8 cellular contexts compared by ENCODE assay signal in genomic region chr3:19348929-19349564, GRCh38.
DNase-seq lines count a peak whose midpoint lies in the region; ATAC-seq and TF ChIP-seq lines count a peak whose summit lies in the region.

No MANE protein-coding gene starts in this region.

- no peak overlapping the region for H3K27ac Mint-ChIP-seq in activated CD4-positive, alpha-beta T cell treated with anti-CD3 and anti-CD28 coated beads for 36 hours
- peak overlapping the region; percentile 84 to 98 (median 84) for H3K27ac Mint-ChIP-seq in IgD-negative memory B cell

- peak; percentile 73 for ATAC-seq in activated CD4-positive, alpha-beta T cell treated with anti-CD3 and anti-CD28 coated beads for 36 hours
- peak; percentile 75 for ATAC-seq in GM21529 (IDR thresholded peaks at IDR 0.05; ENCODE audit: unreplicated experiment)

- no peaks in the 10 kb centered on the region for H3K27me3 ChIP-seq in liver (ENCODE audit: control insufficient read depth in 4 of 4, insufficient read depth in 4 of 4, low read length in 3 of 4)

- WGBS in liver: 8% methylated on average over 5 of the region's 5 CpGs

- in situ Hi-C loops in astrocyte of the cerebellum (cut with HindIII; ENCODE audit: low sequenced_read_pairs): no loop called here

- no peaks in the 10 kb centered on the region for H3K36me3 ChIP-seq in liver (ENCODE audit: control insufficient read depth in 4 of 4, insufficient read depth in 3 of 4, low read depth in 1 of 4, low read length in 3 of 4)

- H3K4me1 ChIP-seq in liver (ENCODE audit: control insufficient read depth in 4 of 4, insufficient read depth in 4 of 4, low read length in 3 of 4): no peaks in the 10 kb centered on the region

- no peak overlapping the region for H3K27ac ChIP-seq in liver (ENCODE audit: low read depth in 1 of 2, low read length in 2 of 2)

- H3K36me3 Mint-ChIP-seq in activated CD4-positive, alpha-beta T cell treated with anti-CD3 and anti-CD28 coated beads for 36 hours (ENCODE audit: low read depth): no peaks in the 10 kb centered on the region
- H3K36me3 Mint-ChIP-seq in IgD-negative memory B cell: peaks cover 8% of the 10 kb centered on the region

- TF ChIP-seq CTCF in astrocyte of the cerebellum (IDR thresholded peaks at IDR 0.05; ENCODE audit: low read depth, low read length, missing control alignments) (peak; percentile 72), liver (IDR thresholded peaks at IDR 0.05; ENCODE audit: low read depth, low read length, missing input control) (peak; percentile 52)

- intact Hi-C loops in activated CD4-positive, alpha-beta T cell treated with anti-CD3 and anti-CD28 coated beads for 36 hours (cut with DNase I, micrococcal nuclease): loop anchor here (1.0 to 10.0 kb wide), 3 partner anchors 194 to 517 kb away; no protein-coding TSS in a partner anchor

- POLR2A ChIA-PET in activated CD4-positive, alpha-beta T cell treated with anti-CD3 and anti-CD28 coated beads for 36 hours (lab: Charles Lee): interaction anchor here (0.5 kb wide), 1 partner anchor 227 kb away, joined by 3 read pairs; no protein-coding TSS in a partner anchor

- H3K27me3 Mint-ChIP-seq in activated CD4-positive, alpha-beta T cell treated with anti-CD3 and anti-CD28 coated beads for 36 hours: peaks cover 2% of the 10 kb centered on the region
- no peaks in the 10 kb centered on the region for H3K27me3 Mint-ChIP-seq in IgD-negative memory B cell

- no peaks in the 10 kb centered on the region for H3K9me3 ChIP-seq in liver (ENCODE audit: control insufficient read depth in 4 of 4, low read length in 3 of 4)

- DNase-seq in activated CD4-positive, alpha-beta T cell treated with anti-CD3 and anti-CD28 coated beads for 36 hours: peak; percentile 22
- no peak for DNase-seq in activated CD4-positive, alpha-beta T cell treated with anti-CD3 and anti-CD28 coated beads for 4 hours
- DNase-seq in astrocyte of the cerebellum (ENCODE audit: low read depth): no peak
- no peak for DNase-seq in ureter (ENCODE audit: low spot score)
- no peak for DNase-seq in mesenteric fat pad (ENCODE audit: low spot score)

- peak; percentile 71 to 75 for TF ChIP-seq RAD21 in liver (IDR thresholded peaks at IDR 0.05)

- no peak overlapping the region for H3K4me3 Mint-ChIP-seq in activated CD4-positive, alpha-beta T cell treated with anti-CD3 and anti-CD28 coated beads for 36 hours
- peak overlapping the region; percentile 84 to 93 (median 89) for H3K4me3 Mint-ChIP-seq in IgD-negative memory B cell

- H3K4me1 Mint-ChIP-seq in activated CD4-positive, alpha-beta T cell treated with anti-CD3 and anti-CD28 coated beads for 36 hours: no peaks in the 10 kb centered on the region
- H3K4me1 Mint-ChIP-seq in IgD-negative memory B cell: peaks cover 28 to 46% (median 29%) of the 10 kb centered on the region in 3 donors

- no peaks in the 10 kb centered on the region for H3K9me3 Mint-ChIP-seq in activated CD4-positive, alpha-beta T cell treated with anti-CD3 and anti-CD28 coated beads for 36 hours (ENCODE audit: low read depth)
- peaks cover 4 to 16% (median 16%) of the 10 kb centered on the region in 3 donors for H3K9me3 Mint-ChIP-seq in IgD-negative memory B cell

- H3K9ac ChIP-seq in liver (ENCODE audit: low read depth in 1 of 2, low read length in 2 of 2): no peak overlapping the region

- H3K4me3 ChIP-seq in astrocyte of the cerebellum (ENCODE audit: low read depth, low read length): no peak overlapping the region
- H3K4me3 ChIP-seq in liver (ENCODE audit: low read depth in 1 of 3, low read length in 3 of 3): no peak overlapping the region

- CTCF ChIA-PET in activated CD4-positive, alpha-beta T cell treated with anti-CD3 and anti-CD28 coated beads for 36 hours (lab: Charles Lee): interaction anchor here (0.6 to 2.7 kb wide), 8 partner anchors 14 to 521 kb away, joined by 3 to 28 read pairs (median 4); no protein-coding TSS in a partner anchor

TF ChIP-seq in liver, 16 proteins besides CTCF, POLR2A, EP300 and RAD21:
- TF ChIP-seq ZBTB33 (IDR thresholded peaks at IDR 0.05) (no peak), ATF3 (IDR thresholded peaks at IDR 0.05) (no peak), MAX (IDR thresholded peaks at IDR 0.05) (no peak), RXRA (IDR thresholded peaks at IDR 0.05) (no peak), NR2F2 (IDR thresholded peaks at IDR 0.05) (no peak), REST (IDR thresholded peaks at IDR 0.05) (no peak), JUND (IDR thresholded peaks at IDR 0.05) (no peak), EGR1 (IDR thresholded peaks at IDR 0.05; ENCODE audit: low read depth in 2 of 2) (no peak), FOXA2 (IDR thresholded peaks at IDR 0.05) (no peak), YY1 (IDR thresholded peaks at IDR 0.05) (no peak), FOXA1 (IDR thresholded peaks at IDR 0.05) (no peak), GABPA (IDR thresholded peaks at IDR 0.05 in 1 of 2, conservative IDR thresholded peaks at IDR 0.05 in 1 of 2) (no peak), HNF4A (conservative IDR thresholded peaks at IDR 0.05) (no peak), TAF1 (conservative IDR thresholded peaks at IDR 0.05) (no peak), HNF4G (IDR thresholded peaks at IDR 0.05) (no peak), SP1 (IDR thresholded peaks at IDR 0.05) (no peak)
TF ChIP-seq in liver: peak in this region for 0.
